ENCODE assay signal across 8 cellular contexts in genomic region chr7:97104719-97105129, GRCh38. TPM values are rescaled to one million over a fixed set of nuclear protein-coding genes. Genes with fewer than 3 reads are reported as not detected.
DNase-seq lines count a peak whose midpoint lies in the region; ATAC-seq and TF ChIP-seq lines count a peak whose summit lies in the region.

No MANE protein-coding gene starts in this region.

- intact Hi-C loops in left lung (cut with DNase I), result loop anchor here in 1 of 2 donors (10.0 kb wide), 1 partner anchor 80 kb away; no protein-coding TSS in a partner anchor

- H3K36me3 ChIP-seq in BE2C, result no peaks in the 10 kb centered on the region
- H3K36me3 ChIP-seq in left lung, result no peaks in the 10 kb centered on the region

- DNase-seq in BE2C, result peak; percentile 90
- DNase-seq in NCI-H446 (lab: John Stamatoyannopoulos, UW), result peak; percentile 22 to 70
- peak; percentile 50 to 57 for DNase-seq in activated CD4-positive, alpha-beta T cell treated with anti-CD3 and anti-CD28 coated beads for 4 hours
- DNase-seq in cerebellum (ENCODE audit: low spot score), result peak; percentile 59
- peak; percentile 78 to 94 for DNase-seq in left lung
- peak; percentile 56 to 65 for DNase-seq in stimulated activated CD4-positive, alpha-beta T cell treated with anti-CD3 and anti-CD28 coated beads, Interleukin-4, amount 100 ng/mL, for 48 hours (ENCODE audit: low read depth in 2 of 2)

- no peak overlapping the region for H3K4me3 ChIP-seq in BE2C (ENCODE audit: low read depth, low read length)
- no peak overlapping the region for H3K4me3 ChIP-seq in left lung

- no peaks in the 10 kb centered on the region for H3K4me1 ChIP-seq in BE2C
- peaks cover 0 to 8% of the 10 kb centered on the region in 2 donors for H3K4me1 ChIP-seq in left lung

- ATAC-seq in GM19043 (IDR thresholded peaks at IDR 0.05; ENCODE audit: low read depth, unreplicated experiment) (peak; percentile 95), HG03342 (IDR thresholded peaks at IDR 0.05; ENCODE audit: unreplicated experiment) (peak; percentile 98), left lung (peak; percentile 98)

- TF ChIP-seq CTCF in BE2C (IDR thresholded peaks at IDR 0.05; ENCODE audit: low read depth, low read length), result peak; percentile 86
- peak; percentile 71 to 82 for TF ChIP-seq CTCF in left lung (IDR thresholded peaks at IDR 0.05)

- no peaks in the 10 kb centered on the region; the same call in none of the 2 replicates for H3K27me3 ChIP-seq in BE2C
- H3K27me3 ChIP-seq in left lung, result no peaks in the 10 kb centered on the region

- H3K27ac ChIP-seq in left lung, result no peak overlapping the region

- H3K9me3 ChIP-seq in BE2C (no peaks in the 10 kb centered on the region), left lung (peaks cover 0 to 9% of the 10 kb centered on the region in 2 donors)

RNA-seq across cellular contexts. Expression of gene SDHAF3, which starts 12.8 kb away (rescaled TPM):
- polyA plus RNA-seq in BE2C (2012; ENCODE audit: insufficient read depth, insufficient read length, low read depth), result 114 TPM
- 13.0 TPM for total RNA-seq in cerebellum
- total RNA-seq in left lung, result 10 to 100 TPM; 15.0 to 18.8 TPM
